In genomic region chr1:57553666-57554065, GRCh38 we compare ENCODE assay signal across 27 cellular contexts.
"Had no signal": no experiment of that assay in that cellular context is flagged by ENCODE, and none has a peak within 500 bp of the region (broad histone marks: within the 10 kb centered on the region; RNA-seq: fewer than 3 reads in every experiment).

No MANE protein-coding gene starts in this region.

- DNase-seq: activated CD4-positive, alpha-beta T cell treated with anti-CD3 and anti-CD28 coated beads for 48 hours; activated CD4-positive, alpha-beta T cell treated with anti-CD3 and anti-CD28 coated beads, Interleukin-2, amount 50 U/mL, for 4 hours; activated CD4-positive, CD25-positive, alpha-beta regulatory T cell treated with anti-CD3 and anti-CD28 coated beads, Interleukin-2, amount 50 U/mL, for 72 hours; activated CD8-positive, alpha-beta memory T cell treated with anti-CD3 and anti-CD28 coated beads, Interleukin-2, amount 50 U/mL, for 48 hours; activated CD8-positive, alpha-beta T cell treated with anti-CD3 and anti-CD28 coated beads, Interleukin-2, amount 10 ng/mL, durations not matched to agents 7 days and 5 days; activated T-cell treated with anti-CD3 and anti-CD28 coated beads, Interleukin-2, amount 50 U/mL, for 1 hour; aorta; body of pancreas; central memory CD4-positive, alpha-beta T cell; Karpas-422; NCI-H1092 treated with DMSO at 0.1 percent for 48 hours; NCI-H1417 treated with DMSO at 0.1 percent for 48 hours; NCI-H1694; NCI-H2029; NCI-H2107; NCI-H345; NCI-H510A; NCI-H526 treated with DMSO at 0.1 percent for 48 hours; NCI-H82; NK-92 treated with Interleukin-12 subunit alpha and Interleukin-12 subunit beta, amount 100 ng/mL, for 24 hours; SHP77; T-helper 17 cell; T-helper 9 cell had no signal

- H3K9me3 ChIP-seq: body of pancreas had no signal

- H3K4me1 ChIP-seq: body of pancreas had no signal

- H3K27me3 ChIP-seq: body of pancreas had no signal

- H3K4me3 ChIP-seq: body of pancreas, K562 had no signal

- H3K27ac ChIP-seq: body of pancreas had no signal

- FAIRE-seq: bronchial epithelial cell, K562, RCC 7860, TTC549 had no signal
